11 cellular contexts compared by ENCODE assay signal in genomic region chr9:79824265-79824664, GRCh38.
DNase-seq lines count a peak whose midpoint lies in the region; ATAC-seq and TF ChIP-seq lines count a peak whose summit lies in the region.
"Had no signal": no experiment of that assay in that cellular context is flagged by ENCODE, and none has a peak within 500 bp of the region (broad histone marks: within the 10 kb centered on the region; RNA-seq: fewer than 3 reads in every experiment).

No MANE protein-coding gene starts in this region.

- no peak overlapping the region for H3K4me3 ChIP-seq in endodermal cell (ENCODE audit: low read length)
- H3K4me3 ChIP-seq: neural progenitor cell had no signal

- no peaks in the 10 kb centered on the region for H3K9me3 ChIP-seq in endodermal cell (ENCODE audit: control insufficient read depth, low read length)
- H3K9me3 ChIP-seq: Caco-2 had no signal

- no peaks in the 10 kb centered on the region for H3K9me3 Mint-ChIP-seq in central memory CD8-positive, alpha-beta T cell
- peaks cover 7% of the 10 kb centered on the region for H3K9me3 Mint-ChIP-seq in T-helper 2 cell treated with Interferon-gamma antibody and Interleukin-4, amounts not matched to agents 5 μg/mL and 100 μg/mL, for 36 hours
- peaks cover 2% of the 10 kb centered on the region for H3K9me3 Mint-ChIP-seq in endodermal cell

- no peaks in the 10 kb centered on the region for H3K27me3 ChIP-seq in endodermal cell (ENCODE audit: control insufficient read depth, insufficient read depth, low read length, poor library complexity, severe bottlenecking)
- H3K27me3 ChIP-seq: neural progenitor cell had no signal

- peak overlapping the region; percentile 10 for H3K27ac Mint-ChIP-seq in central memory CD8-positive, alpha-beta T cell (ENCODE audit: low read depth)
- H3K27ac Mint-ChIP-seq in T-helper 2 cell treated with Interferon-gamma antibody and Interleukin-4, amounts not matched to agents 5 μg/mL and 100 μg/mL, for 36 hours: no peak overlapping the region
- no peak overlapping the region for H3K27ac Mint-ChIP-seq in endodermal cell
- H3K27ac Mint-ChIP-seq: neural progenitor cell had no signal

- no peak overlapping the region for H3K9ac ChIP-seq in endodermal cell (ENCODE audit: extremely low read depth, low read length, poor library complexity, severe bottlenecking)
- H3K9ac ChIP-seq: neural progenitor cell had no signal

- ATAC-seq in GM19023 (IDR thresholded peaks at IDR 0.05; ENCODE audit: unreplicated experiment) (peak; percentile 82), GM21528 (IDR thresholded peaks at IDR 0.05; ENCODE audit: low FRiP score, unreplicated experiment) (peak; percentile 99), HG03103 (IDR thresholded peaks at IDR 0.05; ENCODE audit: low read depth, unreplicated experiment) (peak; percentile 72)
- ATAC-seq in central memory CD8-positive, alpha-beta T cell (replicated peaks; ENCODE audit: extremely low read depth, poor library complexity, severe bottlenecking): no peak

- DNase-seq in central memory CD8-positive, alpha-beta T cell (ENCODE audit: low spot score in 2 of 2): no peak
- DNase-seq in T-helper 2 cell treated with Interferon-gamma antibody and Interleukin-4, amounts not matched to agents 5 μg/mL and 100 μg/mL, for 36 hours (ENCODE audit: low spot score): no peak
- DNase-seq in midbrain (lab: John Stamatoyannopoulos, UW) (no peak), endodermal cell (no peak)
- DNase-seq: activated naive CD4-positive, alpha-beta T cell treated with Interleukin-2 at 50 U/mL for 16 hours; Caco-2; kidney had no signal

- no peak overlapping the region for H3K27ac ChIP-seq in endodermal cell (ENCODE audit: low read depth, low read length)
- H3K27ac ChIP-seq: neural progenitor cell had no signal

- H3K27me3 Mint-ChIP-seq in central memory CD8-positive, alpha-beta T cell: peaks cover 18% of the 10 kb centered on the region
- H3K27me3 Mint-ChIP-seq in T-helper 2 cell treated with Interferon-gamma antibody and Interleukin-4, amounts not matched to agents 5 μg/mL and 100 μg/mL, for 36 hours (ENCODE audit: low read depth): no peaks in the 10 kb centered on the region
- H3K27me3 Mint-ChIP-seq in endodermal cell (ENCODE audit: insufficient read depth): peaks cover 1% of the 10 kb centered on the region

- peaks cover 12% of the 10 kb centered on the region for H3K4me1 Mint-ChIP-seq in central memory CD8-positive, alpha-beta T cell
- H3K4me1 Mint-ChIP-seq in T-helper 2 cell treated with Interferon-gamma antibody and Interleukin-4, amounts not matched to agents 5 μg/mL and 100 μg/mL, for 36 hours (ENCODE audit: low read depth): peaks cover 13% of the 10 kb centered on the region
- no peaks in the 10 kb centered on the region for H3K4me1 Mint-ChIP-seq in endodermal cell
- H3K4me1 Mint-ChIP-seq: neural progenitor cell had no signal

- no peaks in the 10 kb centered on the region for H3K4me1 ChIP-seq in endodermal cell (ENCODE audit: control insufficient read depth, insufficient read depth, low read length)
- H3K4me1 ChIP-seq: Caco-2, neural progenitor cell had no signal

- no peaks in the 10 kb centered on the region for H3K36me3 ChIP-seq in endodermal cell (ENCODE audit: control insufficient read depth, insufficient read depth, low read length)
- H3K36me3 ChIP-seq: neural progenitor cell had no signal

- no peak overlapping the region for H3K4me3 Mint-ChIP-seq in central memory CD8-positive, alpha-beta T cell
- H3K4me3 Mint-ChIP-seq in T-helper 2 cell treated with Interferon-gamma antibody and Interleukin-4, amounts not matched to agents 5 μg/mL and 100 μg/mL, for 36 hours: no peak overlapping the region
- no peak overlapping the region for H3K4me3 Mint-ChIP-seq in endodermal cell
- H3K4me3 Mint-ChIP-seq: neural progenitor cell had no signal

- H3K36me3 Mint-ChIP-seq in central memory CD8-positive, alpha-beta T cell (ENCODE audit: insufficient read depth): no peaks in the 10 kb centered on the region
- peaks cover 3% of the 10 kb centered on the region for H3K36me3 Mint-ChIP-seq in T-helper 2 cell treated with Interferon-gamma antibody and Interleukin-4, amounts not matched to agents 5 μg/mL and 100 μg/mL, for 36 hours (ENCODE audit: low read depth)
- H3K36me3 Mint-ChIP-seq in endodermal cell (ENCODE audit: low read depth): no peaks in the 10 kb centered on the region

- WGBS in endodermal cell (ENCODE audit: insufficient coverage in 1 of 2, insufficient read length in 1 of 2), 2 experiments: 88 to 100% methylated on average over 1 to 3 of the region's 3 CpGs

- no peak for TF ChIP-seq CTCF in endodermal cell (conservative IDR thresholded peaks at IDR 0.05)
